Comparison of ENCODE assay signal across 1 cellular context in the genomic region with DNA sequence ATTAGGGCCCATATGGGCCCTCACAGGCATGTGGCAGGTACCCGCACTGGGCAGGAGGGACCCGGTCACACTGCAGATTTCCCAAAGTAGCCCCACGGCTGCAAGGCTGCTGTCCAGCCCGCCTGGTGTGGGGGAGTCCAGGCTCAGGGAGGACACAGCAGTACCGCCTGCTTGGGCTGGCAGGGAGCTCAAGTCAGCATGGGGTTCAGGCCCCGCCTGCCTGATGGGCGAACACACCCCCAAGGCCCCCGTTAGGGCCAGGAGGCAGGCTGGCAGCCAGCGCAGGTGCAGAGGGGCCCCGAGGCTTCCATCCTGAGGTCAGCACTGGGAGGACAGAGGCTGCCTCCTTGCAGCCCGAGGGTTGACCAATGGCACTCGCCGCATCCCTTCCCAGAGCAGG.
TF ChIP-seq lines count a peak whose summit lies in the region.

No MANE protein-coding gene starts in this region.

TF ChIP-seq in SK-N-SH, 30 proteins besides CTCF, POLR2A, EP300 and RAD21:
- TF ChIP-seq CHD2 (IDR thresholded peaks at IDR 0.05; ENCODE audit: low read length, partially characterized antibody): no peak
- no peak for TF ChIP-seq NRF1 (IDR thresholded peaks at IDR 0.05; ENCODE audit: low read depth, low read length)
- no peak for TF ChIP-seq FOXJ3 (CRISPR knock-in tag; IDR thresholded peaks at IDR 0.05)
TF ChIP-seq in SK-N-SH: peak in this region for 0.
